ENCODE assay signal across 1 cellular context in genomic region chr4:153479118-153479517, GRCh38.
TF ChIP-seq lines count a peak whose summit lies in the region.

No MANE protein-coding gene starts in this region.

TF ChIP-seq in GM12878, 131 proteins besides CTCF, POLR2A, EP300 and RAD21 (continued from another document):
- TF ChIP-seq ATF2 (IDR thresholded peaks at IDR 0.05; ENCODE audit: low read length) (no peak), TCF12 (IDR thresholded peaks at IDR 0.05; ENCODE audit: low read depth, low read length) (no peak), ASH2L (IDR thresholded peaks at IDR 0.05; ENCODE audit: borderline replicate concordance, low read depth) (no peak), RUNX3 (IDR thresholded peaks at IDR 0.05; ENCODE audit: low read length) (no peak), ZBTB40 (IDR thresholded peaks at IDR 0.05; ENCODE audit: borderline replicate concordance) (no peak), TARDBP (IDR thresholded peaks at IDR 0.05; ENCODE audit: borderline replicate concordance) (no peak), SIN3A (IDR thresholded peaks at IDR 0.05; ENCODE audit: low read depth, low read length) (no peak), MYC (IDR thresholded peaks at IDR 0.05; ENCODE audit: insufficient read depth, insufficient read length, insufficient replicate concordance, low read length, severe bottlenecking) (no peak), TCF3 (IDR thresholded peaks at IDR 0.05; ENCODE audit: borderline replicate concordance, insufficient read depth, low read depth, low read length) (no peak)
TF ChIP-seq in GM12878: peak in this region for 0.
